In genomic region chr2:226647626-226648518, GRCh38 we compare ENCODE assay signal across 16 cellular contexts.
"Had no signal": no experiment of that assay in that cellular context is flagged by ENCODE, and none has a peak within 500 bp of the region (broad histone marks: within the 10 kb centered on the region; RNA-seq: fewer than 3 reads in every experiment).

No MANE protein-coding gene starts in this region.

- H3K4me3 ChIP-seq: ascending aorta, cardiac muscle cell, esophagus squamous epithelium, lower lobe of right lung had no signal

- H3K36me3 ChIP-seq: ascending aorta, cardiac muscle cell, esophagus squamous epithelium, lower lobe of right lung had no signal

- H3K27me3 ChIP-seq: ascending aorta, cardiac muscle cell had no signal

- DNase-seq: activated CD4-positive, alpha-beta T cell treated with anti-CD3 and anti-CD28 coated beads, Interleukin-2, amount 50 U/mL, for 1 hour; activated CD4-positive, CD25-positive, alpha-beta regulatory T cell treated with anti-CD3 and anti-CD28 coated beads, Interleukin-2, amount 50 U/mL, for 72 hours; activated CD8-positive, alpha-beta memory T cell treated with anti-CD3 and anti-CD28 coated beads for 24 hours; activated CD8-positive, alpha-beta memory T cell treated with anti-CD3 and anti-CD28 coated beads, Interleukin-2, amount 50 U/mL, for 48 hours; activated effector memory CD4-positive, alpha-beta T cell treated with anti-CD3 and anti-CD28 coated beads, Interleukin-2, amount 50 U/mL, for 16 hours; activated naive CD4-positive, alpha-beta T cell treated with anti-CD3 and anti-CD28 coated beads, Interleukin-2, amount 50 U/mL, for 16 hours; activated T-cell treated with anti-CD3 and anti-CD28 coated beads, Interleukin-2, amount 50 U/mL, for 48 hours; effector memory CD8-positive, alpha-beta T cell; esophagus squamous epithelium; lower lobe of right lung; retina; stimulated activated CD4-positive, alpha-beta T cell treated with anti-CD3 and anti-CD28 coated beads, Interleukin-2, amount 100 ng/mL, for 48 hours; stimulated activated naive CD8-positive, alpha-beta T cell treated with anti-CD3 and anti-CD28 coated beads, Interleukin-15, amount 100 ng/mL, for 72 hours had no signal

- H3K9me3 ChIP-seq: ascending aorta, esophagus squamous epithelium, lower lobe of right lung had no signal

- H3K27ac ChIP-seq: ascending aorta, cardiac muscle cell, esophagus squamous epithelium, lower lobe of right lung, VCaP had no signal
